9 cellular contexts compared by ENCODE assay signal in genomic region chr18:22846088-22846683, GRCh38.
DNase-seq lines count a peak whose midpoint lies in the region; ATAC-seq, FAIRE-seq and TF ChIP-seq lines count a peak whose summit lies in the region.
"Had no signal": no experiment of that assay in that cellular context is flagged by ENCODE, and none has a peak within 500 bp of the region (broad histone marks: within the 10 kb centered on the region; RNA-seq: fewer than 3 reads in every experiment).

No MANE protein-coding gene starts in this region.

- H3K36me3 ChIP-seq in sigmoid colon: no peaks in the 10 kb centered on the region
- no peaks in the 10 kb centered on the region for H3K36me3 ChIP-seq in effector memory CD4-positive, alpha-beta T cell (ENCODE audit: control insufficient read depth, insufficient read depth, low read length)

- TF ChIP-seq EP300 in sigmoid colon (IDR thresholded peaks at IDR 0.05): no peak

- no peak for ATAC-seq in HG02763 (IDR thresholded peaks at IDR 0.05; ENCODE audit: unreplicated experiment)

- peak; percentile 81 for FAIRE-seq in GM19239 (lab: Jason Lieb, UNC)

- TF ChIP-seq POLR2A in sigmoid colon (IDR thresholded peaks at IDR 0.05): no peak

- H3K9me3 ChIP-seq in sigmoid colon: no peaks in the 10 kb centered on the region
- no peaks in the 10 kb centered on the region for H3K9me3 ChIP-seq in effector memory CD4-positive, alpha-beta T cell (ENCODE audit: control insufficient read depth, low read length)

- no peaks in the 10 kb centered on the region for H3K4me1 ChIP-seq in sigmoid colon
- H3K4me1 ChIP-seq in effector memory CD4-positive, alpha-beta T cell (ENCODE audit: control insufficient read depth, insufficient read depth, low read length, poor library complexity, severe bottlenecking): no peaks in the 10 kb centered on the region

- DNase-seq in GM19239 (ENCODE audit: insufficient read length, low spot score): no peak
- peak; percentile 23 for DNase-seq in RPMI8226
- DNase-seq in germinal center (ENCODE audit: low spot score): peak; percentile 4
- DNase-seq in sigmoid colon: no peak
- DNase-seq in effector memory CD4-positive, alpha-beta T cell: no peak
- no peak for DNase-seq in T1000 (lab: John Stamatoyannopoulos, UW)
- DNase-seq: left cardiac atrium had no signal

- H3K4me3 ChIP-seq in sigmoid colon: no peak overlapping the region
- H3K4me3 ChIP-seq in effector memory CD4-positive, alpha-beta T cell (ENCODE audit: insufficient read depth, low read depth, low read length, poor library complexity, severe bottlenecking): no peak overlapping the region

- intact Hi-C loops in sigmoid colon (cut with DNase I): no loop called here

- no peak overlapping the region for H3K27ac ChIP-seq in 22Rv1
- no peak overlapping the region for H3K27ac ChIP-seq in sigmoid colon
- no peak overlapping the region for H3K27ac ChIP-seq in effector memory CD4-positive, alpha-beta T cell (ENCODE audit: insufficient read depth, low read length, poor library complexity, severe bottlenecking)

- H3K27me3 ChIP-seq in sigmoid colon: no peaks in the 10 kb centered on the region
- no peaks in the 10 kb centered on the region for H3K27me3 ChIP-seq in effector memory CD4-positive, alpha-beta T cell (replicated peaks; ENCODE audit: control insufficient read depth, insufficient read depth, low read length, poor library complexity, severe bottlenecking)

- 27 to 56% methylated on average over 6 of the region's 6 CpGs for WGBS in sigmoid colon, 2 donors

- TF ChIP-seq CTCF in 22Rv1 (IDR thresholded peaks at IDR 0.05): peak; percentile 77
- TF ChIP-seq CTCF in sigmoid colon (IDR thresholded peaks at IDR 0.05): no peak

Comparison
In these comparisons a context has a peak if more than half of its experiments do, and no peak if none do; other contexts are left out.
1. DNase-seq: peak in RPMI8226 (single experiment) and germinal center (single experiment); none in GM19239 (single experiment), sigmoid colon (single experiment), effector memory CD4-positive, alpha-beta T cell (0 of 3) and T1000 (single experiment).